Comparison of ENCODE assay signal across 1 cellular context in genomic region chr18:26556573-26556972, GRCh38.
TF ChIP-seq lines count a peak whose summit lies in the region.

No MANE protein-coding gene starts in this region.

TF ChIP-seq in SK-N-SH treated with all-trans-retinoic acid at 6 μM for 48 hours, 23 proteins besides CTCF, POLR2A, EP300 and RAD21 (continued from another document):
- TF ChIP-seq PATZ1 (CRISPR knock-in tag; IDR thresholded peaks at IDR 0.05; ENCODE audit: borderline replicate concordance) (no peak), ZFP30 (CRISPR knock-in tag; IDR thresholded peaks at IDR 0.05) (no peak), ESRRG (CRISPR knock-in tag; IDR thresholded peaks at IDR 0.05) (no peak), CSDC2 (CRISPR knock-in tag; IDR thresholded peaks at IDR 0.05) (no peak), ZC3H10 (CRISPR knock-in tag; IDR thresholded peaks at IDR 0.05) (no peak), ZNF565 (CRISPR knock-in tag; conservative IDR thresholded peaks at IDR 0.05; ENCODE audit: low read depth) (no peak), POU6F1 (CRISPR knock-in tag; IDR thresholded peaks at IDR 0.05; ENCODE audit: borderline replicate concordance, low read depth) (no peak)
